ENCODE assay signal across 17 cellular contexts in genomic region chr4:40547446-40548132, GRCh38.
DNase-seq lines count a peak whose midpoint lies in the region; ATAC-seq, FAIRE-seq and TF ChIP-seq lines count a peak whose summit lies in the region.
"Had no signal": no experiment of that assay in that cellular context is flagged by ENCODE, and none has a peak within 500 bp of the region (broad histone marks: within the 10 kb centered on the region; RNA-seq: fewer than 3 reads in every experiment).

No MANE protein-coding gene starts in this region.

- H3K27ac ChIP-seq in foreskin keratinocyte = no peak overlapping the region
- H3K27ac ChIP-seq: RWPE1 had no signal

- H3K4me3 ChIP-seq in retinal pigment epithelial cell (ENCODE audit: low read length) (no peak overlapping the region), lower leg skin (ENCODE audit: low read depth, poor library complexity, severe bottlenecking) (no peak overlapping the region)
- H3K4me3 ChIP-seq: MG63 had no signal

- TF ChIP-seq CTCF in foreskin keratinocyte (conservative IDR thresholded peaks at IDR 0.05) (peak; percentile 2), retinal pigment epithelial cell (conservative IDR thresholded peaks at IDR 0.05; ENCODE audit: low read depth, low read length) (peak; percentile 16), lower leg skin (IDR thresholded peaks at IDR 0.05) (no peak)

- ATAC-seq in foreskin keratinocyte (no peak), HG03469 (IDR thresholded peaks at IDR 0.05; ENCODE audit: unreplicated experiment) (no peak)
- ATAC-seq: stimulated activated naive CD8-positive, alpha-beta T cell treated with anti-CD3 and anti-CD28 coated beads, Interleukin-15, amount 100 ng/mL, for 72 hours had no signal

- H3K27me3 ChIP-seq in foreskin keratinocyte = no peaks in the 10 kb centered on the region
- H3K27me3 ChIP-seq: MG63 had no signal

- no peaks in the 10 kb centered on the region for H3K4me1 ChIP-seq in foreskin keratinocyte

- DNase-seq in EL = peak; percentile 29
- DNase-seq in RCC 7860 (ENCODE audit: low spot score) = peak; percentile 46
- DNase-seq in foreskin keratinocyte = no peak
- no peak for DNase-seq in retinal pigment epithelial cell (ENCODE audit: low read depth)
- DNase-seq in lower leg skin (ENCODE audit: low spot score in 2 of 2) = no peak
- DNase-seq in putamen (ENCODE audit: low spot score) = no peak
- no peak for DNase-seq in LoVo (ENCODE audit: low spot score)
- DNase-seq: activated B cell treated with CpG ODN at 0.5 μM for 24 hours; activated CD8-positive, alpha-beta memory T cell treated with anti-CD3 and anti-CD28 coated beads for 24 hours; activated effector memory CD4-positive, alpha-beta T cell treated with Interleukin-2 at 50 U/mL for 16 hours; AML-193; NCI-H1694; NCI-H446 treated with DMSO at 0.1 percent for 48 hours; stimulated activated naive CD8-positive, alpha-beta T cell treated with anti-CD3 and anti-CD28 coated beads, Interleukin-15, amount 100 ng/mL, for 72 hours had no signal

- WGBS in lower leg skin, 2 donors = 88 to 92% methylated on average over 4 of the region's 4 CpGs

- TF ChIP-seq POLR2A in lower leg skin (IDR thresholded peaks at IDR 0.05) = no peak

- intact Hi-C loops in lower leg skin (cut with DNase I; ENCODE audit: low total_unique reads) = no loop called here

- FAIRE-seq in RCC 7860 (lab: Jason Lieb, UNC) = no peak

Comparison
In these comparisons a context has a peak if more than half of its experiments do, and no peak if none do; other contexts are left out.
1. DNase-seq: peak in EL (single experiment) and RCC 7860 (single experiment); none in foreskin keratinocyte (0 of 2), retinal pigment epithelial cell (single experiment), lower leg skin (0 of 2), putamen (single experiment) and LoVo (single experiment).
2. CTCF ChIP-seq: peak in foreskin keratinocyte (single experiment) and retinal pigment epithelial cell (single experiment); none in lower leg skin (0 of 3).